Comparison of ENCODE assay signal across 5 cellular contexts in the genomic region with DNA sequence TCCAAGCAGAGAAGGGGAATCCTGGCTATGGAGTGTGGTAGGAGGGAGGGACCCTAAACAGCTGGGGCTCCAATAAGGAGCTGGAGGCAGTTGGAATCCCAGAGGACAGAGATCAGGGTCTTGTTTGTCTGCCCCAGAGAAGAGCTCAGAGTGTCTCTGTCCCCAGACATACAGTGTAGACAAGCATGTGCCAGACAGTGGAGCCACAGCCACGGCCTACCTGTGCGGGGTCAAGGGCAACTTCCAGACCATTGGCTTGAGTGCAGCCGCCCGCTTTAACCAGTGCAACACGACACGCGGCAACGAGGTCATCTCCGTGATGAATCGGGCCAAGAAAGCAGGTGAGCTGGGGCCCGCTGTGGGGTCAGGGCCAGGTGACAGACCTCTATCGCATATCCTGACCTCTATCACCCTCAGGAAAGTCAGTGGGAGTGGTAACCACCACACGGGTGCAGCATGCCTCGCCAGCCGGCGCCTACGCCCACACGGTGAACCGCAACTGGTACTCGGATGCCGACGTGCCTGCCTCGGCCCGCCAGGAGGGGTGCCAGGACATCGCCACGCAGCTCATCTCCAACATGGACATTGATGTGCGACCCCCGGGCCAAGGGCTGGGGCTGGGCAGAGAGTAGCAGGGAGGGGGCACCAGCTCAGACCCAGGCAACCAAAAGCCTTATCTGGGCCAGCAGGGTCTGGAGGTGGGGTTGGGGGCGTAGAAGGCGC. TPM values are rescaled to one million over a fixed set of nuclear protein-coding genes. Genes with fewer than 3 reads are reported as not detected.
"Had no signal": no experiment of that assay in that cellular context is flagged by ENCODE, and none has a peak within 500 bp of the region (broad histone marks: within the 10 kb centered on the region; RNA-seq: fewer than 3 reads in every experiment).

No MANE protein-coding gene starts in this region.

RNA-seq across cellular contexts. Expression of gene ALPG, which starts 0.9 kb away (rescaled TPM):
- total RNA-seq: HT-29, IMR-90, M059J, SK-MEL-5 had no signal
- polyA plus RNA-seq: IMR-90, SK-N-SH had no signal

RNA-seq across cellular contexts. Expression of gene ALPP, which starts 29.0 kb away (rescaled TPM):
- total RNA-seq: IMR-90, SK-MEL-5 had no signal
- polyA plus RNA-seq: IMR-90, SK-N-SH had no signal

RNA-seq across cellular contexts. Expression of gene ALPI, which starts 48.4 kb away (rescaled TPM):
- total RNA-seq: HT-29, IMR-90, M059J, SK-MEL-5 had no signal
- polyA plus RNA-seq: IMR-90, SK-N-SH had no signal
